In genomic region chr2:163565192-163565591, GRCh38 we compare ENCODE assay signal across 29 cellular contexts.
A peak's percentile ranks its signal among the peaks of the same experiment; 100 is the strongest.
DNase-seq lines count a peak whose midpoint lies in the region; FAIRE-seq and TF ChIP-seq lines count a peak whose summit lies in the region.
"Had no signal": no experiment of that assay in that cellular context is flagged by ENCODE, and none has a peak within 500 bp of the region (broad histone marks: within the 10 kb centered on the region; RNA-seq: fewer than 3 reads in every experiment).

No MANE protein-coding gene starts in this region.

- no TSS peak for BruUV-seq in MCF 10A (replicated peaks; lab: Mats Ljungman, UMichigan)

- TF ChIP-seq CTCF in MCF 10A (IDR thresholded peaks at IDR 0.05; ENCODE audit: unreplicated experiment) = no peak
- no peak for TF ChIP-seq CTCF in breast epithelium (IDR thresholded peaks at IDR 0.05)
- peak; percentile 12; the same call in 1 of the 2 replicates for TF ChIP-seq CTCF in SK-N-SH (IDR thresholded peaks at IDR 0.05)
- peak; percentile 56 for TF ChIP-seq CTCF in epithelial cell of proximal tubule (conservative IDR thresholded peaks at IDR 0.05; ENCODE audit: low read depth, low read length)

- no peaks in the 10 kb centered on the region for H3K9me3 ChIP-seq in breast epithelium
- no peaks in the 10 kb centered on the region for H3K9me3 ChIP-seq in SK-N-SH
- H3K9me3 ChIP-seq: esophagus muscularis mucosa, HAP-1, sigmoid colon, testis had no signal

- no peaks in the 10 kb centered on the region for H3K27me3 Mint-ChIP-seq in MCF 10A (ENCODE audit: insufficient read depth, unreplicated experiment)
- H3K27me3 Mint-ChIP-seq: activated naive CD4-positive, alpha-beta T cell treated with anti-CD3 and anti-CD28 coated beads, Interleukin-2, amount 50 U/mL, for 24 hours; CD4-positive, CD25-positive, alpha-beta regulatory T cell; effector memory CD8-positive, alpha-beta T cell; progenitor cell of endocrine pancreas; stimulated activated naive B cell treated with anti-CD40 and anti-IgM and Interleukin-4, amounts not matched to agents 10 μg/mL and 1 μg/mL and 100 μg/mL, for 72 hours; T-cell had no signal

- H3K4me2 ChIP-seq in SK-N-SH = no peak overlapping the region
- H3K4me2 ChIP-seq: KMS-11 had no signal

- H3K4me3 ChIP-seq in breast epithelium = no peak overlapping the region
- H3K4me3 ChIP-seq in SK-N-SH (ENCODE audit: low read depth in 2 of 2, low read length in 1 of 2) = no peak overlapping the region
- no peak overlapping the region for H3K4me3 ChIP-seq in epithelial cell of proximal tubule (ENCODE audit: low read depth, low read length)
- H3K4me3 ChIP-seq: coronary artery, esophagus muscularis mucosa, HAP-1, left lung, sigmoid colon, testis had no signal

- no peak overlapping the region for H3K4me3 Mint-ChIP-seq in MCF 10A (ENCODE audit: unreplicated experiment)
- H3K4me3 Mint-ChIP-seq: activated naive CD4-positive, alpha-beta T cell treated with anti-CD3 and anti-CD28 coated beads, Interleukin-2, amount 50 U/mL, for 24 hours; CD4-positive, CD25-positive, alpha-beta regulatory T cell; effector memory CD8-positive, alpha-beta T cell; immature natural killer cell; stimulated activated naive B cell treated with anti-CD40 and anti-IgM and Interleukin-4, amounts not matched to agents 10 μg/mL and 1 μg/mL and 100 μg/mL, for 72 hours; T-cell had no signal

- intact Hi-C loops in MCF 10A (cut with micrococcal nuclease) (no loop called here), breast epithelium (cut with DNase I; ENCODE audit: low total_unique reads) (no loop called here)

- WGBS in SK-N-SH (ENCODE audit: low lambda C conversion rate) = 89% methylated on average over 1 of the region's 1 CpG

- no peaks in the 10 kb centered on the region for H3K36me3 Mint-ChIP-seq in MCF 10A (ENCODE audit: insufficient read depth, unreplicated experiment)
- H3K36me3 Mint-ChIP-seq: activated naive CD4-positive, alpha-beta T cell treated with anti-CD3 and anti-CD28 coated beads, Interleukin-2, amount 50 U/mL, for 24 hours; CD4-positive, CD25-positive, alpha-beta regulatory T cell; immature natural killer cell; stimulated activated naive B cell treated with anti-CD40 and anti-IgM and Interleukin-4, amounts not matched to agents 10 μg/mL and 1 μg/mL and 100 μg/mL, for 72 hours; T-cell had no signal

- H3K79me2 ChIP-seq in SK-N-SH (ENCODE audit: insufficient read depth) = no peaks in the 10 kb centered on the region

- no peaks in the 10 kb centered on the region for H3K4me1 ChIP-seq in breast epithelium
- no peaks in the 10 kb centered on the region for H3K4me1 ChIP-seq in SK-N-SH (ENCODE audit: control insufficient read depth in 1 of 2, insufficient read depth in 2 of 2, low read depth in 1 of 2, low read length in 1 of 2)
- H3K4me1 ChIP-seq: esophagus muscularis mucosa, HAP-1, left lung, sigmoid colon, testis had no signal

- no peak for TF ChIP-seq RAD21 in SK-N-SH (IDR thresholded peaks at IDR 0.05; ENCODE audit: low read length)

- no peaks in the 10 kb centered on the region for H3K4me1 Mint-ChIP-seq in MCF 10A (ENCODE audit: insufficient read depth, unreplicated experiment)
- H3K4me1 Mint-ChIP-seq: activated naive CD4-positive, alpha-beta T cell treated with anti-CD3 and anti-CD28 coated beads, Interleukin-2, amount 50 U/mL, for 24 hours; CD4-positive, CD25-positive, alpha-beta regulatory T cell; immature natural killer cell; stimulated activated naive B cell treated with anti-CD40 and anti-IgM and Interleukin-4, amounts not matched to agents 10 μg/mL and 1 μg/mL and 100 μg/mL, for 72 hours; T-cell had no signal

- FAIRE-seq in frontal cortex (lab: Jason Lieb, UNC) = no peak

- H3F3A ChIP-seq in SK-N-SH (replicated peaks; ENCODE audit: insufficient read depth) = no peaks in the 10 kb centered on the region

- no peak for TF ChIP-seq EP300 in SK-N-SH (IDR thresholded peaks at IDR 0.05; ENCODE audit: borderline replicate concordance in 1 of 2, low read depth in 1 of 2, low read length in 1 of 2)

- no peaks in the 10 kb centered on the region for H3K9me2 ChIP-seq in SK-N-SH

- H3K27me3 ChIP-seq in breast epithelium (no peaks in the 10 kb centered on the region), SK-N-SH (ENCODE audit: insufficient read depth) (no peaks in the 10 kb centered on the region)
- H3K27me3 ChIP-seq: esophagus muscularis mucosa, left lung, sigmoid colon, testis had no signal

- no peak overlapping the region for H3K27ac Mint-ChIP-seq in MCF 10A (ENCODE audit: low read depth, unreplicated experiment)
- H3K27ac Mint-ChIP-seq: activated naive CD4-positive, alpha-beta T cell treated with anti-CD3 and anti-CD28 coated beads, Interleukin-2, amount 50 U/mL, for 24 hours; activated T-helper 2 cell treated with anti-CD3 and anti-CD28 coated beads, Interferon-gamma antibody, Interleukin-2, Interleukin-4, amounts not matched to agents 10 μg/mL and 5 μg/mL and 100 μg/mL, durations not matched to agents 14 hours and 24 hours and 36 hours; CD4-positive, CD25-positive, alpha-beta regulatory T cell; effector memory CD8-positive, alpha-beta T cell; immature natural killer cell; progenitor cell of endocrine pancreas; stimulated activated naive B cell treated with anti-CD40 and anti-IgM and Interleukin-4, amounts not matched to agents 10 μg/mL and 1 μg/mL and 100 μg/mL, for 72 hours; T-cell had no signal

- no peak for TF ChIP-seq POLR2A in breast epithelium (IDR thresholded peaks at IDR 0.05)

- H3K9me3 Mint-ChIP-seq in MCF 10A (ENCODE audit: unreplicated experiment) = no peaks in the 10 kb centered on the region
- H3K9me3 Mint-ChIP-seq: activated naive CD4-positive, alpha-beta T cell treated with anti-CD3 and anti-CD28 coated beads, Interleukin-2, amount 50 U/mL, for 24 hours; activated T-helper 2 cell treated with anti-CD3 and anti-CD28 coated beads, Interferon-gamma antibody, Interleukin-2, Interleukin-4, amounts not matched to agents 10 μg/mL and 5 μg/mL and 100 μg/mL, durations not matched to agents 14 hours and 24 hours and 36 hours; stimulated activated naive B cell treated with anti-CD40 and anti-IgM and Interleukin-4, amounts not matched to agents 10 μg/mL and 1 μg/mL and 100 μg/mL, for 72 hours had no signal

- DNase-seq in MCF 10A (ENCODE audit: unreplicated experiment) = peak; percentile 14
- no peak for DNase-seq in breast epithelium (ENCODE audit: low spot score in 2 of 2)
- no peak for DNase-seq in SK-N-SH
- no peak for DNase-seq in epithelial cell of proximal tubule (ENCODE audit: low read depth)
- DNase-seq in COLO668 (lab: John Stamatoyannopoulos, UW; ENCODE audit: unreplicated experiment) = no peak
- DNase-seq in effector CD4-positive, alpha-beta T cell = no peak
- DNase-seq in NCI-H128 (lab: John Stamatoyannopoulos, UW; ENCODE audit: unreplicated experiment) = no peak
- no peak for DNase-seq in frontal cortex (ENCODE audit: low spot score in 2 of 2)
- DNase-seq: 8988T; activated CD4-positive, alpha-beta T cell treated with anti-CD3 and anti-CD28 coated beads, Interleukin-2, amount 50 U/mL, for 48 hours; activated CD8-positive, alpha-beta memory T cell treated with anti-CD3 and anti-CD28 coated beads, Interleukin-2, amount 50 U/mL, for 48 hours; CD4-positive, CD25-positive, alpha-beta regulatory T cell; effector memory CD8-positive, alpha-beta T cell; hypothalamus; immature natural killer cell; left lung; MV-4-11; OCI-M1; sigmoid colon; stimulated activated naive B cell treated with anti-CD40 and anti-IgM and Interleukin-4, amounts not matched to agents 10 μg/mL and 1 μg/mL and 100 μg/mL, for 72 hours; T-cell; testis had no signal

- no peak overlapping the region for H3K9ac ChIP-seq in SK-N-SH
- H3K9ac ChIP-seq: KMS-11 had no signal

- H3K27ac ChIP-seq in breast epithelium = no peak overlapping the region
- H3K27ac ChIP-seq in SK-N-SH (ENCODE audit: low read depth in 2 of 2, low read length in 1 of 2) = no peak overlapping the region
- H3K27ac ChIP-seq: coronary artery, esophagus muscularis mucosa, KMS-11, left lung, sigmoid colon, testis had no signal

- H3K36me3 ChIP-seq in breast epithelium = no peaks in the 10 kb centered on the region
- no peaks in the 10 kb centered on the region for H3K36me3 ChIP-seq in SK-N-SH (replicated peaks in 1 of 2; ENCODE audit: control insufficient read depth in 1 of 2, insufficient read depth in 2 of 2, low read length in 1 of 2)
- H3K36me3 ChIP-seq: esophagus muscularis mucosa, HAP-1, left lung, sigmoid colon had no signal

- CTCF ChIA-PET in MCF 10A (lab: Yijun Ruan, JAX) (interaction anchor here (0.6 to 0.7 kb wide), 3 partner anchors 52 to 90 kb away, joined by 3 read pairs; no protein-coding TSS in a partner anchor), SK-N-SH (lab: Yijun Ruan, JAX) (interaction anchor here (0.8 to 1.2 kb wide), 2 partner anchors 10 to 12 kb away, joined by 3 to 4 read pairs; no protein-coding TSS in a partner anchor)

- no peaks in the 10 kb centered on the region for H4K20me1 ChIP-seq in SK-N-SH (ENCODE audit: insufficient read depth)

- POLR2A ChIA-PET in MCF 10A (lab: Yijun Ruan, JAX) (no interaction called here), SK-N-SH (lab: Yijun Ruan, JAX) (no interaction called here)

- H2AFZ ChIP-seq in SK-N-SH (ENCODE audit: low read depth) = no peak overlapping the region

TF ChIP-seq in SK-N-SH, 30 proteins besides CTCF, POLR2A, EP300 and RAD21 (continues in another document):
- TF ChIP-seq MXI1 (IDR thresholded peaks at IDR 0.05; ENCODE audit: low read depth, low read length) (no peak), SMC3 (IDR thresholded peaks at IDR 0.05; ENCODE audit: low read depth, low read length) (no peak), JUND (IDR thresholded peaks at IDR 0.05) (no peak), FOSL2 (IDR thresholded peaks at IDR 0.05; ENCODE audit: borderline replicate concordance, low read depth) (no peak), IRF3 (IDR thresholded peaks at IDR 0.05; ENCODE audit: low read depth, low read length) (no peak), YY1 (IDR thresholded peaks at IDR 0.05; ENCODE audit: low read depth) (no peak), SIN3A (IDR thresholded peaks at IDR 0.05; ENCODE audit: borderline replicate concordance, low read depth, low read length) (no peak), NFIC (IDR thresholded peaks at IDR 0.05; ENCODE audit: borderline replicate concordance) (no peak)

Comparison
In these comparisons a context has a peak if more than half of its experiments do, and no peak if none do; other contexts are left out.
1. CTCF ChIP-seq: peak in SK-N-SH (single experiment) and epithelial cell of proximal tubule (single experiment); none in MCF 10A (single experiment) and breast epithelium (0 of 3).